In genomic region chr6:17988422-17988944, GRCh38 we compare ENCODE assay signal across 8 cellular contexts. TPM values are rescaled to one million over a fixed set of nuclear protein-coding genes. Genes with fewer than 3 reads are reported as not detected.
DNase-seq lines count a peak whose midpoint lies in the region; ATAC-seq lines count a peak whose summit lies in the region.

No MANE protein-coding gene starts in this region.

- H3K27ac ChIP-seq in mesodermal cell (ENCODE audit: low read depth, low read length, severe bottlenecking): peak overlapping the region; percentile 57

- peaks cover 46% of the 10 kb centered on the region for H3K27me3 Mint-ChIP-seq in activated naive CD4-positive, alpha-beta T cell treated with anti-CD3 and anti-CD28 coated beads, Interleukin-2, amount 50 U/mL, for 24 hours
- H3K27me3 Mint-ChIP-seq in central memory CD8-positive, alpha-beta T cell: peaks cover 72% of the 10 kb centered on the region

- peaks cover 7% of the 10 kb centered on the region for H3K4me1 Mint-ChIP-seq in activated naive CD4-positive, alpha-beta T cell treated with anti-CD3 and anti-CD28 coated beads, Interleukin-2, amount 50 U/mL, for 24 hours
- H3K4me1 Mint-ChIP-seq in central memory CD8-positive, alpha-beta T cell: peaks cover 7% of the 10 kb centered on the region

- H3K4me1 ChIP-seq in mesodermal cell (ENCODE audit: control insufficient read depth, insufficient read depth, low read length, poor library complexity, severe bottlenecking): no peaks in the 10 kb centered on the region

- DNase-seq in activated naive CD4-positive, alpha-beta T cell treated with anti-CD3 and anti-CD28 coated beads, Interleukin-2, amount 50 U/mL, for 16 hours: no peak
- no peak for DNase-seq in central memory CD8-positive, alpha-beta T cell (ENCODE audit: low spot score in 2 of 2)
- no peak for DNase-seq in cerebellar cortex (ENCODE audit: low spot score)

- no peaks in the 10 kb centered on the region for H3K9me3 Mint-ChIP-seq in activated naive CD4-positive, alpha-beta T cell treated with anti-CD3 and anti-CD28 coated beads, Interleukin-2, amount 50 U/mL, for 24 hours
- H3K9me3 Mint-ChIP-seq in central memory CD8-positive, alpha-beta T cell: no peaks in the 10 kb centered on the region

- no peak for ATAC-seq in central memory CD8-positive, alpha-beta T cell (replicated peaks; ENCODE audit: extremely low read depth, poor library complexity, severe bottlenecking)
- ATAC-seq in HG03571 (IDR thresholded peaks at IDR 0.05; ENCODE audit: unreplicated experiment) (no peak), GM19467 (IDR thresholded peaks at IDR 0.05; ENCODE audit: unreplicated experiment) (no peak), GM18870 (IDR thresholded peaks at IDR 0.05; ENCODE audit: unreplicated experiment) (no peak)

- H3K4me3 ChIP-seq in mesodermal cell (ENCODE audit: extremely low read depth, insufficient read depth, low read length, poor library complexity, severe bottlenecking): peak overlapping the region; percentile 55

- 80 to 84% methylated on average over 17 to 19 of the region's 20 CpGs for WGBS in mesodermal cell (ENCODE audit: insufficient coverage in 2 of 2), 2 experiments

- no peak overlapping the region for H3K27ac Mint-ChIP-seq in activated naive CD4-positive, alpha-beta T cell treated with anti-CD3 and anti-CD28 coated beads, Interleukin-2, amount 50 U/mL, for 24 hours
- no peak overlapping the region for H3K27ac Mint-ChIP-seq in central memory CD8-positive, alpha-beta T cell (ENCODE audit: low read depth)

- H3K9me3 ChIP-seq in mesodermal cell (ENCODE audit: control insufficient read depth, low read length): no peaks in the 10 kb centered on the region

- peak overlapping the region; percentile 90 for H3K4me3 Mint-ChIP-seq in activated naive CD4-positive, alpha-beta T cell treated with anti-CD3 and anti-CD28 coated beads, Interleukin-2, amount 50 U/mL, for 24 hours
- H3K4me3 Mint-ChIP-seq in central memory CD8-positive, alpha-beta T cell: peak overlapping the region; percentile 88

- no peaks in the 10 kb centered on the region for H3K36me3 Mint-ChIP-seq in activated naive CD4-positive, alpha-beta T cell treated with anti-CD3 and anti-CD28 coated beads, Interleukin-2, amount 50 U/mL, for 24 hours
- H3K36me3 Mint-ChIP-seq in central memory CD8-positive, alpha-beta T cell (ENCODE audit: insufficient read depth): no peaks in the 10 kb centered on the region

- peaks cover 4% of the 10 kb centered on the region for H3K36me3 ChIP-seq in mesodermal cell (ENCODE audit: control insufficient read depth, insufficient read depth, low read length)

RNA-seq across cellular contexts. Expression of gene KIF13A, which starts 1.0 kb away (rescaled TPM):
- polyA plus RNA-seq in mesodermal cell (2013, experiment 1 of 2): 21.4 TPM
- 21.8 TPM for polyA plus RNA-seq in mesodermal cell (2013, experiment 2 of 2)
